Comparison of ENCODE assay signal across 11 cellular contexts in genomic region chr2:100870652-100871531, GRCh38. TPM values are rescaled to one million over a fixed set of nuclear protein-coding genes. Genes with fewer than 3 reads are reported as not detected.
A peak's percentile ranks its signal among the peaks of the same experiment; 100 is the strongest.
DNase-seq lines count a peak whose midpoint lies in the region; ATAC-seq and TF ChIP-seq lines count a peak whose summit lies in the region.
"Had no signal": no experiment of that assay in that cellular context is flagged by ENCODE, and none has a peak within 500 bp of the region (broad histone marks: within the 10 kb centered on the region; RNA-seq: fewer than 3 reads in every experiment).

No MANE protein-coding gene starts in this region.

- H3K9me2 ChIP-seq in hepatocyte (replicated peaks; ENCODE audit: insufficient read depth): no peaks in the 10 kb centered on the region

- peaks cover 17% of the 10 kb centered on the region for H3K9me3 Mint-ChIP-seq in HFFc6
- peaks cover 6% of the 10 kb centered on the region for H3K9me3 Mint-ChIP-seq in stimulated activated effector memory CD8-positive, alpha-beta T cell treated with anti-CD3 and anti-CD28 coated beads, Interleukin-12 subunit alpha, Interleukin-12 subunit beta, amount 100 ng/mL, for 72 hours
- peaks cover 12% of the 10 kb centered on the region for H3K9me3 Mint-ChIP-seq in CD4-positive, alpha-beta T cell

- CTCF ChIA-PET in BJ (lab: Yijun Ruan, JAX): interaction anchor here (0.7 to 1.1 kb wide), 4 partner anchors 10 to 261 kb away, joined by 3 to 4 read pairs (median 3); no protein-coding TSS in a partner anchor
- CTCF ChIA-PET in CD4-positive, alpha-beta T cell (lab: Charles Lee): no interaction called here

- no peak overlapping the region for H3K4me2 ChIP-seq in hepatocyte

- H3K27ac ChIP-seq in WERI-Rb-1 (no peak overlapping the region), hepatocyte (no peak overlapping the region)
- no peak overlapping the region for H3K27ac ChIP-seq in CD4-positive, alpha-beta T cell (ENCODE audit: low read depth, low read length)

- no peak for DNase-seq in BJ (ENCODE audit: low read depth)
- DNase-seq in HFFc6: no peak
- DNase-seq in WERI-Rb-1: no peak
- DNase-seq in kidney epithelial cell (ENCODE audit: low read depth): no peak
- DNase-seq in hepatocyte (ENCODE audit: low spot score): no peak
- DNase-seq in stimulated activated effector memory CD8-positive, alpha-beta T cell treated with anti-CD3 and anti-CD28 coated beads, Interleukin-12 subunit alpha, Interleukin-12 subunit beta, amount 100 ng/mL, for 72 hours (ENCODE audit: low spot score in 2 of 2): no peak
- no peak for DNase-seq in CD4-positive, alpha-beta T cell
- no peak for DNase-seq in NCI-H524 treated with DMSO at 0.1 percent for 48 hours (lab: John Stamatoyannopoulos, UW)
- DNase-seq: naive B cell; NCI-H2107; stimulated activated CD8-positive, alpha-beta memory T cell treated with anti-CD3 and anti-CD28 coated beads, Interleukin-4, amount 100 ng/mL, for 48 hours had no signal

- H3K27me3 ChIP-seq in BJ (ENCODE audit: control insufficient read depth, insufficient read depth, low read length) (no peaks in the 10 kb centered on the region), WERI-Rb-1 (ENCODE audit: insufficient read depth, low read depth, severe bottlenecking) (no peaks in the 10 kb centered on the region), kidney epithelial cell (ENCODE audit: control insufficient read depth, insufficient read depth, low read length) (no peaks in the 10 kb centered on the region), hepatocyte (no peaks in the 10 kb centered on the region)
- H3K27me3 ChIP-seq in CD4-positive, alpha-beta T cell (ENCODE audit: control insufficient read depth, insufficient read depth, low read length): no peaks in the 10 kb centered on the region

- H3K36me3 Mint-ChIP-seq in HFFc6 (ENCODE audit: low read depth): peaks cover 20% of the 10 kb centered on the region
- H3K36me3 Mint-ChIP-seq in stimulated activated effector memory CD8-positive, alpha-beta T cell treated with anti-CD3 and anti-CD28 coated beads, Interleukin-12 subunit alpha, Interleukin-12 subunit beta, amount 100 ng/mL, for 72 hours: no peaks in the 10 kb centered on the region
- peaks cover 11% of the 10 kb centered on the region for H3K36me3 Mint-ChIP-seq in CD4-positive, alpha-beta T cell (ENCODE audit: low read depth)

- TF ChIP-seq CTCF in BJ (IDR thresholded peaks at IDR 0.05; ENCODE audit: insufficient read depth, low read depth, low read length): peak; percentile 20; the same call in 1 of the 2 replicates
- peak; percentile 72 for TF ChIP-seq CTCF in HFFc6 (IDR thresholded peaks at IDR 0.05)
- TF ChIP-seq CTCF in WERI-Rb-1 (IDR thresholded peaks at IDR 0.05; ENCODE audit: low read depth, low read length): peak; percentile 45
- peak; percentile 20 for TF ChIP-seq CTCF in kidney epithelial cell (IDR thresholded peaks at IDR 0.05; ENCODE audit: insufficient read depth, low read length, poor library complexity, severe bottlenecking)
- TF ChIP-seq CTCF in hepatocyte (IDR thresholded peaks at IDR 0.05; ENCODE audit: poor library complexity): no peak
- no peak for TF ChIP-seq CTCF in CD4-positive, alpha-beta T cell (IDR thresholded peaks at IDR 0.05)

- peaks cover 5% of the 10 kb centered on the region for H3K4me1 ChIP-seq in hepatocyte (ENCODE audit: insufficient read depth)

- H3K9me3 ChIP-seq in WERI-Rb-1 (ENCODE audit: severe bottlenecking): no peaks in the 10 kb centered on the region
- peaks cover 4% of the 10 kb centered on the region for H3K9me3 ChIP-seq in hepatocyte (ENCODE audit: low read depth)
- H3K9me3 ChIP-seq in CD4-positive, alpha-beta T cell (ENCODE audit: control insufficient read depth, low read length): peaks cover 11% of the 10 kb centered on the region

- H3K79me2 ChIP-seq in hepatocyte: peaks cover 12% of the 10 kb centered on the region

- no peaks in the 10 kb centered on the region; the same call in 1 of the 2 replicates for H3K27me3 Mint-ChIP-seq in HFFc6 (ENCODE audit: insufficient read depth)
- H3K27me3 Mint-ChIP-seq in CD4-positive, alpha-beta T cell: peaks cover 3% of the 10 kb centered on the region

- intact Hi-C loops in CD4-positive, alpha-beta T cell (cut with DNase I, micrococcal nuclease): no loop called here

- H2AFZ ChIP-seq in hepatocyte: no peak overlapping the region

- WGBS in hepatocyte (ENCODE audit: low lambda C conversion rate, missing lambda C conversion rate): 84% methylated on average over 6 of the region's 6 CpGs

- H3K4me3 Mint-ChIP-seq in HFFc6: no peak overlapping the region
- no peak overlapping the region for H3K4me3 Mint-ChIP-seq in stimulated activated effector memory CD8-positive, alpha-beta T cell treated with anti-CD3 and anti-CD28 coated beads, Interleukin-12 subunit alpha, Interleukin-12 subunit beta, amount 100 ng/mL, for 72 hours
- H3K4me3 Mint-ChIP-seq in CD4-positive, alpha-beta T cell: no peak overlapping the region
- H3K4me3 Mint-ChIP-seq: naive B cell had no signal

- no peak overlapping the region for H3K4me3 ChIP-seq in BJ (ENCODE audit: low read depth, low read length)
- no peak overlapping the region for H3K4me3 ChIP-seq in WERI-Rb-1 (ENCODE audit: low read depth, low read length)
- no peak overlapping the region for H3K4me3 ChIP-seq in kidney epithelial cell (ENCODE audit: low read depth, low read length)
- no peak overlapping the region for H3K4me3 ChIP-seq in hepatocyte

- H4K20me1 ChIP-seq in hepatocyte (ENCODE audit: insufficient read depth, poor library complexity, severe bottlenecking): no peaks in the 10 kb centered on the region

- H3K36me3 ChIP-seq in BJ (ENCODE audit: control insufficient read depth, insufficient read depth, low read length) (0 out of 2 replicates have a peak, but pooled peaks cover 1% of the 10 kb centered on the region), WERI-Rb-1 (no peaks in the 10 kb centered on the region), kidney epithelial cell (ENCODE audit: control insufficient read depth, insufficient read depth, low read length) (no peaks in the 10 kb centered on the region), hepatocyte (replicated peaks; ENCODE audit: insufficient read depth, low read depth) (no peaks in the 10 kb centered on the region)

- H3K27ac Mint-ChIP-seq in HFFc6: no peak overlapping the region
- H3K27ac Mint-ChIP-seq in stimulated activated effector memory CD8-positive, alpha-beta T cell treated with anti-CD3 and anti-CD28 coated beads, Interleukin-12 subunit alpha, Interleukin-12 subunit beta, amount 100 ng/mL, for 72 hours: no peak overlapping the region
- no peak overlapping the region for H3K27ac Mint-ChIP-seq in CD4-positive, alpha-beta T cell

- peaks cover 23% of the 10 kb centered on the region for H3K4me1 Mint-ChIP-seq in HFFc6 (ENCODE audit: low read depth)
- no peaks in the 10 kb centered on the region for H3K4me1 Mint-ChIP-seq in stimulated activated effector memory CD8-positive, alpha-beta T cell treated with anti-CD3 and anti-CD28 coated beads, Interleukin-12 subunit alpha, Interleukin-12 subunit beta, amount 100 ng/mL, for 72 hours
- peaks cover 15% of the 10 kb centered on the region for H3K4me1 Mint-ChIP-seq in CD4-positive, alpha-beta T cell (ENCODE audit: low read depth)
- H3K4me1 Mint-ChIP-seq: naive B cell had no signal

- ATAC-seq in stimulated activated effector memory CD8-positive, alpha-beta T cell treated with anti-CD3 and anti-CD28 coated beads, Interleukin-12 subunit alpha, Interleukin-12 subunit beta, amount 100 ng/mL, for 72 hours: no peak
- no peak for ATAC-seq in CD4-positive, alpha-beta T cell (ENCODE audit: poor library complexity)

- POLR2A ChIA-PET in BJ (lab: Charles Lee): no interaction called here
- POLR2A ChIA-PET in CD4-positive, alpha-beta T cell (lab: Charles Lee): interaction anchor here (0.7 to 1.3 kb wide), 2 partner anchors 8 to 72 kb away, joined by 3 to 4 read pairs; no protein-coding TSS in a partner anchor

RNA-seq across cellular contexts. Expression of gene NPAS2, which starts 51.0 kb away (rescaled TPM):
- polyA plus RNA-seq in BJ (2011; rRNA removed): 12.8 and 13.1 TPM in 2 replicates
- polyA minus RNA-seq in BJ (2011; rRNA and poly(A)+ RNA removed): 15.2 and 15.8 TPM in 2 replicates
- total RNA-seq in HFFc6 (2021; fragmentation: NEBNext Ultra II Directional; extraction: Animal tissue kit (Norgen Biotek cat#: 25700)): 10 to 100 TPM in 2 of 6 experiments, 1 to 10 TPM in 4; 8.8 to 14.7 (median 9.3) TPM
- total RNA-seq in kidney epithelial cell: 11.2 and 12.8 TPM in 2 replicates
- total RNA-seq in hepatocyte: 7.7 and 8.3 TPM in 2 replicates
- 14.7 and 16.8 TPM in 2 replicates for polyA plus RNA-seq in hepatocyte
- total RNA-seq in CD4-positive, alpha-beta T cell: 10 to 100 TPM in 1 of 2 experiments, 1 to 10 TPM in 1; 9.8 to 10.7 TPM

Comparison
In these comparisons a context has a peak if more than half of its experiments do, and no peak if none do; other contexts are left out.
1. CTCF ChIP-seq: peak in BJ (single experiment), HFFc6 (single experiment), WERI-Rb-1 (single experiment) and kidney epithelial cell (single experiment); none in hepatocyte (single experiment) and CD4-positive, alpha-beta T cell (single experiment).